9 cellular contexts compared by ENCODE assay signal in genomic region chr12:3041558-3042164, GRCh38.
A peak's percentile ranks its signal among the peaks of the same experiment; 100 is the strongest.
DNase-seq lines count a peak whose midpoint lies in the region; ATAC-seq and TF ChIP-seq lines count a peak whose summit lies in the region.
"Had no signal": no experiment of that assay in that cellular context is flagged by ENCODE, and none has a peak within 500 bp of the region (broad histone marks: within the 10 kb centered on the region; RNA-seq: fewer than 3 reads in every experiment).

No MANE protein-coding gene starts in this region.

- CTCF ChIA-PET in activated naive CD4-positive, alpha-beta T cell treated with anti-CD3 and anti-CD28 coated beads, Interleukin-2, amount 10 ng/mL, durations not matched to agents 7 days and 5 days (lab: Charles Lee): interaction anchor here (0.6 to 4.6 kb wide), 8 partner anchors 12 to 188 kb away, joined by 3 to 15 read pairs (median 4); partner anchors contain the start of gene TEAD4

- H3K36me3 Mint-ChIP-seq in activated naive CD4-positive, alpha-beta T cell treated with anti-CD3 and anti-CD28 coated beads, Interleukin-2, amount 10 ng/mL, durations not matched to agents 7 days and 5 days: no peaks in the 10 kb centered on the region

- no peaks in the 10 kb centered on the region for H3K9me3 Mint-ChIP-seq in activated naive CD4-positive, alpha-beta T cell treated with anti-CD3 and anti-CD28 coated beads, Interleukin-2, amount 10 ng/mL, durations not matched to agents 7 days and 5 days
- H3K9me3 Mint-ChIP-seq: stimulated activated naive CD8-positive, alpha-beta T cell treated with anti-CD3 and anti-CD28 coated beads, Interleukin-15, Interleukin-2, amounts not matched to agents 100 ng/mL and 50 ng/mL, for 24 hours had no signal

- peaks cover 33% of the 10 kb centered on the region for H3K27me3 Mint-ChIP-seq in activated naive CD4-positive, alpha-beta T cell treated with anti-CD3 and anti-CD28 coated beads, Interleukin-2, amount 10 ng/mL, durations not matched to agents 7 days and 5 days

- no peak overlapping the region for H3K27ac ChIP-seq in RWPE2 (ENCODE audit: poor library complexity, severe bottlenecking)

- H3K4me3 ChIP-seq in RWPE2 (ENCODE audit: severe bottlenecking): no peak overlapping the region

- peaks cover 8% of the 10 kb centered on the region for H3K36me3 ChIP-seq in RWPE2 (ENCODE audit: low read depth)

- intact Hi-C loops in posterior cingulate gyrus (cut with DNase I): no loop called here

- DNase-seq in AG20443 (ENCODE audit: low spot score) (peak; percentile 91), LoVo (ENCODE audit: low spot score) (peak; percentile 61), RWPE2 (ENCODE audit: low spot score) (peak; percentile 73), glomerular visceral epithelial cell (ENCODE audit: extremely low spot score) (peak; percentile 76), posterior cingulate gyrus (peak in 9 of 10 donors; percentile 37 to 96 (median 75))
- peak; percentile 74 for DNase-seq in activated naive CD4-positive, alpha-beta T cell treated with anti-CD3 and anti-CD28 coated beads, Interleukin-2, amount 10 ng/mL, durations not matched to agents 7 days and 5 days

- H3K4me3 Mint-ChIP-seq in activated naive CD4-positive, alpha-beta T cell treated with anti-CD3 and anti-CD28 coated beads, Interleukin-2, amount 10 ng/mL, durations not matched to agents 7 days and 5 days: no peak overlapping the region
- H3K4me3 Mint-ChIP-seq: stimulated activated naive CD8-positive, alpha-beta T cell treated with anti-CD3 and anti-CD28 coated beads, Interleukin-15, Interleukin-2, amounts not matched to agents 100 ng/mL and 50 ng/mL, for 24 hours had no signal

- no peaks in the 10 kb centered on the region for H3K4me1 ChIP-seq in RWPE2 (ENCODE audit: insufficient read depth, poor library complexity, severe bottlenecking)

- peak; percentile 60 for ATAC-seq in GM18909 (IDR thresholded peaks at IDR 0.05; ENCODE audit: poor library complexity, unreplicated experiment)
- peak; percentile 87 for ATAC-seq in RWPE2 (ENCODE audit: low read depth)
- ATAC-seq in HG03378 (IDR thresholded peaks at IDR 0.05; ENCODE audit: unreplicated experiment): no peak

- no peaks in the 10 kb centered on the region for H3K27me3 ChIP-seq in RWPE2 (ENCODE audit: insufficient read depth, poor library complexity, severe bottlenecking)

- no peaks in the 10 kb centered on the region for H3K9me3 ChIP-seq in RWPE2 (ENCODE audit: severe bottlenecking)

- H3K4me1 Mint-ChIP-seq in activated naive CD4-positive, alpha-beta T cell treated with anti-CD3 and anti-CD28 coated beads, Interleukin-2, amount 10 ng/mL, durations not matched to agents 7 days and 5 days: no peaks in the 10 kb centered on the region

- no peak overlapping the region for H3K27ac Mint-ChIP-seq in activated naive CD4-positive, alpha-beta T cell treated with anti-CD3 and anti-CD28 coated beads, Interleukin-2, amount 10 ng/mL, durations not matched to agents 7 days and 5 days
- H3K27ac Mint-ChIP-seq: stimulated activated naive CD8-positive, alpha-beta T cell treated with anti-CD3 and anti-CD28 coated beads, Interleukin-15, Interleukin-2, amounts not matched to agents 100 ng/mL and 50 ng/mL, for 24 hours had no signal

- peak; percentile 83 for TF ChIP-seq CTCF in RWPE2 (IDR thresholded peaks at IDR 0.05; ENCODE audit: poor library complexity, severe bottlenecking)
